ENCODE assay signal across 16 cellular contexts in genomic region chr21:25953196-25953595, GRCh38.
DNase-seq lines count a peak whose midpoint lies in the region; ATAC-seq and TF ChIP-seq lines count a peak whose summit lies in the region.
"Had no signal": no experiment of that assay in that cellular context is flagged by ENCODE, and none has a peak within 500 bp of the region (broad histone marks: within the 10 kb centered on the region; RNA-seq: fewer than 3 reads in every experiment).

No MANE protein-coding gene starts in this region.

- no peak overlapping the region for H2BK12ac ChIP-seq in neuronal stem cell (ENCODE audit: low read length)

- no peak overlapping the region for H3K4ac ChIP-seq in neuronal stem cell (ENCODE audit: low read length)

- H3K36me3 ChIP-seq in breast epithelium (peaks cover 6% of the 10 kb centered on the region), neuronal stem cell (replicated peaks in 1 of 2; ENCODE audit: control insufficient read depth in 2 of 2, insufficient read depth in 2 of 2, low read length in 2 of 2) (peaks cover 7 to 84% of the 10 kb centered on the region in 2 donors), colonic mucosa (no peaks in the 10 kb centered on the region)

- H4K91ac ChIP-seq in neuronal stem cell (ENCODE audit: low read depth, low read length, poor library complexity), result no peak overlapping the region

- no peak for TF ChIP-seq CTCF in HFFc6 (IDR thresholded peaks at IDR 0.05)
- no peak for TF ChIP-seq CTCF in breast epithelium (IDR thresholded peaks at IDR 0.05)
- no peak for TF ChIP-seq CTCF in progenitor cell of endocrine pancreas (IDR thresholded peaks at IDR 0.05; ENCODE audit: unreplicated experiment)
- TF ChIP-seq CTCF in colonic mucosa (IDR thresholded peaks at IDR 0.05), result no peak

- H3K27ac ChIP-seq in breast epithelium, result peak overlapping the region; percentile 43 to 54
- H3K27ac ChIP-seq in substantia nigra (ENCODE audit: low read depth, low read length, poor library complexity, severe bottlenecking), result peak overlapping the region; percentile 44
- H3K27ac ChIP-seq in neuronal stem cell (replicated peaks; ENCODE audit: low read length), result no peak overlapping the region
- H3K27ac ChIP-seq in colonic mucosa, result no peak overlapping the region

- H3K4me2 ChIP-seq in neuronal stem cell (ENCODE audit: insufficient read depth, low read length, poor library complexity, severe bottlenecking), result no peak overlapping the region

- H3K4me1 ChIP-seq in breast epithelium (no peaks in the 10 kb centered on the region), neuronal stem cell (ENCODE audit: control insufficient read depth in 2 of 2, insufficient read depth in 1 of 2, low read depth in 1 of 2, low read length in 2 of 2) (peaks cover 2% of the 10 kb centered on the region in 2 donors), colonic mucosa (no peaks in the 10 kb centered on the region)

- H3K23ac ChIP-seq in neuronal stem cell (ENCODE audit: low read depth, low read length, poor library complexity), result no peak overlapping the region

- H3K79me1 ChIP-seq in neuronal stem cell (ENCODE audit: low read depth, low read length), result no peaks in the 10 kb centered on the region

- H3K27me3 ChIP-seq in breast epithelium, result no peaks in the 10 kb centered on the region
- no peaks in the 10 kb centered on the region for H3K27me3 ChIP-seq in neuronal stem cell (ENCODE audit: control insufficient read depth in 3 of 3, insufficient read depth in 3 of 3, low read depth in 1 of 3, low read length in 3 of 3)
- no peaks in the 10 kb centered on the region for H3K27me3 ChIP-seq in colonic mucosa

- no peak overlapping the region for H2BK120ac ChIP-seq in neuronal stem cell (ENCODE audit: low read depth, low read length)

- no peak overlapping the region for H2AFZ ChIP-seq in neuronal stem cell (ENCODE audit: low read length)

- H3K4me3 ChIP-seq in breast epithelium (no peak overlapping the region), neuronal stem cell (ENCODE audit: low read length in 2 of 2) (no peak overlapping the region), colonic mucosa (no peak overlapping the region)
- H3K4me3 ChIP-seq: GM12878, HAP-1 had no signal

- no peak overlapping the region for H3K14ac ChIP-seq in neuronal stem cell (ENCODE audit: low read length)

- H3K36me3 Mint-ChIP-seq in HFFc6 (ENCODE audit: low read depth) (peaks cover 42% of the 10 kb centered on the region), progenitor cell of endocrine pancreas (ENCODE audit: insufficient read depth) (peaks cover 34% of the 10 kb centered on the region)

- no CpG with 5 or more reads among the region's 3 CpGs for WGBS in neuronal stem cell (ENCODE audit: extremely low coverage in 2 of 2, insufficient read length in 2 of 2, insufficient replicate concordance in 1 of 2), 2 donors

- H3K4me3 Mint-ChIP-seq in HFFc6, result no peak overlapping the region
- H3K4me3 Mint-ChIP-seq in progenitor cell of endocrine pancreas (ENCODE audit: low read depth), result no peak overlapping the region
- H3K4me3 Mint-ChIP-seq: B cell; CD4-positive, alpha-beta T cell had no signal

- no peak overlapping the region for H2BK5ac ChIP-seq in neuronal stem cell (ENCODE audit: low read length)

- intact Hi-C loops in breast epithelium (cut with DNase I; ENCODE audit: low total_unique reads), result no loop called here
- intact Hi-C loops in colonic mucosa (cut with DNase I), result no loop called here

- no peak for ATAC-seq in GM21786 (IDR thresholded peaks at IDR 0.05; ENCODE audit: unreplicated experiment)
- ATAC-seq: GM12878 had no signal

- H3K27ac Mint-ChIP-seq in HFFc6 (peak overlapping the region; percentile 20), progenitor cell of endocrine pancreas (peak overlapping the region; percentile 1)
- H3K27ac Mint-ChIP-seq: B cell; CD4-positive, alpha-beta T cell had no signal

- H2AK5ac ChIP-seq in neuronal stem cell (ENCODE audit: low read depth, low read length), result no peak overlapping the region

- DNase-seq in HFFc6 (no peak), breast epithelium (ENCODE audit: low spot score in 2 of 2) (no peak), progenitor cell of endocrine pancreas (ENCODE audit: low spot score, unreplicated experiment) (no peak), substantia nigra (lab: John Stamatoyannopoulos, UW) (no peak), neuronal stem cell (ENCODE audit: low spot score) (no peak), colonic mucosa (no peak)
- no peak for DNase-seq in activated naive CD4-positive, alpha-beta T cell treated with anti-CD3 and anti-CD28 coated beads, Interleukin-2, amount 50 U/mL, for 16 hours
- DNase-seq: C1 segment of cervical spinal cord; Calu3; CD4-positive, alpha-beta T cell; DMS 273 treated with DMSO at 0.1 percent for 48 hours; GOT3 had no signal

- H3K4me1 Mint-ChIP-seq in HFFc6 (ENCODE audit: low read depth) (peaks cover 42% of the 10 kb centered on the region), progenitor cell of endocrine pancreas (ENCODE audit: low read depth) (no peaks in the 10 kb centered on the region)

- H3K27me3 Mint-ChIP-seq in HFFc6 (ENCODE audit: insufficient read depth) (no peaks in the 10 kb centered on the region; the same call in 1 of the 2 replicates), progenitor cell of endocrine pancreas (no peaks in the 10 kb centered on the region)
- H3K27me3 Mint-ChIP-seq: B cell; CD4-positive, alpha-beta T cell had no signal

- TF ChIP-seq POLR2A in breast epithelium (IDR thresholded peaks at IDR 0.05), result no peak

- no peak overlapping the region for H3K18ac ChIP-seq in neuronal stem cell (ENCODE audit: low read length)

- no peak overlapping the region for H4K8ac ChIP-seq in neuronal stem cell (ENCODE audit: low read depth, low read length)

- H3K9ac ChIP-seq in neuronal stem cell (ENCODE audit: low read depth, low read length, poor library complexity), result no peak overlapping the region
- no peak overlapping the region for H3K9ac ChIP-seq in colonic mucosa (ENCODE audit: low read depth in 2 of 2, low read length in 2 of 2)

- no peak overlapping the region for H2BK15ac ChIP-seq in neuronal stem cell (ENCODE audit: low read length)

- H3K9me3 ChIP-seq in breast epithelium, result no peaks in the 10 kb centered on the region
- no peaks in the 10 kb centered on the region for H3K9me3 ChIP-seq in neuronal stem cell (replicated peaks in 1 of 2; ENCODE audit: control insufficient read depth in 2 of 2, insufficient read depth in 1 of 2, low read depth in 1 of 2, low read length in 2 of 2)
- no peaks in the 10 kb centered on the region for H3K9me3 ChIP-seq in colonic mucosa
- H3K9me3 ChIP-seq: HAP-1 had no signal

- H3K9me3 Mint-ChIP-seq in HFFc6 (no peaks in the 10 kb centered on the region), progenitor cell of endocrine pancreas (ENCODE audit: low read depth) (no peaks in the 10 kb centered on the region)
- H3K9me3 Mint-ChIP-seq: CD4-positive, alpha-beta T cell had no signal

Comparison
In these comparisons a context has a peak if more than half of its experiments do, and no peak if none do; other contexts are left out.
1. H3K27ac ChIP-seq: peak in breast epithelium (2 of 2) and substantia nigra (single experiment); none in neuronal stem cell (single experiment) and colonic mucosa (single experiment).